Comparison of ENCODE assay signal across 20 cellular contexts in genomic region chr14:36507847-36508417, GRCh38. TPM values are rescaled to one million over a fixed set of nuclear protein-coding genes. Genes with fewer than 3 reads are reported as not detected.
DNase-seq lines count a peak whose midpoint lies in the region; ATAC-seq and TF ChIP-seq lines count a peak whose summit lies in the region.
"Had no signal": no experiment of that assay in that cellular context is flagged by ENCODE, and none has a peak within 500 bp of the region (broad histone marks: within the 10 kb centered on the region; RNA-seq: fewer than 3 reads in every experiment).

No MANE protein-coding gene starts in this region.

- POLR2A ChIA-PET in WTC11 (lab: Charles Lee), result no interaction called here

- no peaks in the 10 kb centered on the region for H3K79me2 ChIP-seq in osteoblast (ENCODE audit: insufficient read depth, low read length)
- no peaks in the 10 kb centered on the region for H3K79me2 ChIP-seq in MM.1S (ENCODE audit: low read length)

- H3K36me3 Mint-ChIP-seq in WTC11, result no peaks in the 10 kb centered on the region; the same call in 1 of the 2 replicates

- H3K4me3 Mint-ChIP-seq in WTC11, result peak overlapping the region; percentile 39
- H3K4me3 Mint-ChIP-seq: nephron had no signal

- H3K4me1 Mint-ChIP-seq in WTC11, result peaks cover 69% of the 10 kb centered on the region

- no peaks in the 10 kb centered on the region for H3K9me3 Mint-ChIP-seq in WTC11

- DNase-seq in NCI-H2107 (lab: John Stamatoyannopoulos, UW) (peak; percentile 66), NCI-H2107 treated with DMSO at 0.1 percent for 48 hours (lab: John Stamatoyannopoulos, UW; ENCODE audit: unreplicated experiment) (no peak), NCI-H1105 (lab: John Stamatoyannopoulos, UW) (peak; percentile 80), WTC11 (ENCODE audit: low spot score) (no peak), osteoblast (ENCODE audit: insufficient read length, low spot score, missing footprints) (peak; percentile 41), SKM-1 treated with dmso at 0.1 percent for 144 hours (lab: John Stamatoyannopoulos, UW; ENCODE audit: unreplicated experiment) (no peak), MM.1S (no peak)
- DNase-seq: activated naive CD4-positive, alpha-beta T cell treated with Interleukin-2 at 50 U/mL for 16 hours; heart right ventricle; mesenchymal stem cell; NCI-H187 treated with DMSO at 0.1 percent for 48 hours; spleen; stimulated activated CD8-positive, alpha-beta memory T cell treated with anti-CD3 and anti-CD28 coated beads, Interleukin-4, amount 100 ng/mL, for 48 hours had no signal

- H3K4me1 ChIP-seq in osteoblast (ENCODE audit: insufficient read depth, low read length) (no peaks in the 10 kb centered on the region), MM.1S (ENCODE audit: low read length) (no peaks in the 10 kb centered on the region)
- H3K4me1 ChIP-seq: ascending aorta; BLaER1 treated with 17β-estradiol and CSF1 and Interleukin-3, amounts not matched to agents 10 nM and 100 nM; prostate gland had no signal

- H3K9me2 ChIP-seq in MM.1S (replicated peaks; ENCODE audit: insufficient read depth, low read length), result no peaks in the 10 kb centered on the region

- H3K27me3 ChIP-seq in osteoblast (ENCODE audit: insufficient read depth, low read length) (peaks cover 92% of the 10 kb centered on the region), MM.1S (replicated peaks; ENCODE audit: insufficient read depth, low read length) (no peaks in the 10 kb centered on the region)

- H3K9ac ChIP-seq in MM.1S (ENCODE audit: low read length), result no peak overlapping the region
- H3K9ac ChIP-seq: BLaER1 treated with 17β-estradiol and CSF1 and Interleukin-3, amounts not matched to agents 10 nM and 100 nM had no signal

- H3K4me3 ChIP-seq in osteoblast (ENCODE audit: insufficient read depth, low read length) (no peak overlapping the region), MM.1S (ENCODE audit: low read length) (no peak overlapping the region)
- H3K4me3 ChIP-seq: ascending aorta; BLaER1 treated with 17β-estradiol and CSF1 and Interleukin-3, amounts not matched to agents 10 nM and 100 nM; heart right ventricle; prostate gland; spleen had no signal

- ATAC-seq in WTC11 (no peak), GM21619 (IDR thresholded peaks at IDR 0.05; ENCODE audit: unreplicated experiment) (no peak)
- ATAC-seq: heart right ventricle had no signal

- H2AFZ ChIP-seq in osteoblast (ENCODE audit: low read length) (no peak overlapping the region), MM.1S (ENCODE audit: low read length) (no peak overlapping the region)

- H3K9me3 ChIP-seq in osteoblast (ENCODE audit: low read depth, low read length) (no peaks in the 10 kb centered on the region), MM.1S (replicated peaks; ENCODE audit: insufficient read depth, low read length) (no peaks in the 10 kb centered on the region)
- H3K9me3 ChIP-seq: ascending aorta, heart right ventricle, prostate gland, spleen had no signal

- H4K20me1 ChIP-seq in osteoblast (ENCODE audit: insufficient read depth, low read length), result no peaks in the 10 kb centered on the region
- no peaks in the 10 kb centered on the region for H4K20me1 ChIP-seq in MM.1S (ENCODE audit: insufficient read depth, low read length)
- H4K20me1 ChIP-seq: BLaER1 treated with 17β-estradiol and CSF1 and Interleukin-3, amounts not matched to agents 10 nM and 100 nM had no signal

- no peak overlapping the region for H3K27ac ChIP-seq in osteoblast (ENCODE audit: low read depth, low read length)
- H3K27ac ChIP-seq in MM.1S (ENCODE audit: low read length), result no peak overlapping the region
- H3K27ac ChIP-seq: ascending aorta; BLaER1 treated with 17β-estradiol and CSF1 and Interleukin-3, amounts not matched to agents 10 nM and 100 nM; heart right ventricle; prostate gland; spleen had no signal

- H3K4me2 ChIP-seq in osteoblast (ENCODE audit: insufficient read depth, low read length) (no peak overlapping the region), MM.1S (ENCODE audit: low read depth, low read length) (no peak overlapping the region)
- H3K4me2 ChIP-seq: BLaER1 treated with 17β-estradiol and CSF1 and Interleukin-3, amounts not matched to agents 10 nM and 100 nM had no signal

- H3K27me3 Mint-ChIP-seq in WTC11 (ENCODE audit: low read depth), result peaks cover 98% of the 10 kb centered on the region

- no peak overlapping the region for H3K27ac Mint-ChIP-seq in WTC11
- H3K27ac Mint-ChIP-seq: nephron had no signal

- no peaks in the 10 kb centered on the region for H3F3A ChIP-seq in MM.1S (ENCODE audit: insufficient read depth, low read length)

- CTCF ChIA-PET in WTC11 (lab: Charles Lee), result interaction anchor here (0.8 to 4.0 kb wide), 8 partner anchors 13 to 437 kb away, joined by 3 to 57 read pairs (median 6); partner anchors contain the start of genes NKX2-1 and PAX9

- H3K36me3 ChIP-seq in osteoblast (ENCODE audit: insufficient read depth, low read length), result no peaks in the 10 kb centered on the region
- no peaks in the 10 kb centered on the region for H3K36me3 ChIP-seq in MM.1S (replicated peaks; ENCODE audit: insufficient read depth, low read length)
- H3K36me3 ChIP-seq: ascending aorta; BLaER1 treated with 17β-estradiol and CSF1 and Interleukin-3, amounts not matched to agents 10 nM and 100 nM; heart right ventricle; prostate gland; spleen had no signal

- TF ChIP-seq CTCF in WTC11 (IDR thresholded peaks at IDR 0.05) (no peak), osteoblast (IDR thresholded peaks at IDR 0.05; ENCODE audit: extremely low read depth, low read depth, low read length) (no peak), MM.1S (IDR thresholded peaks at IDR 0.05; ENCODE audit: low read length) (no peak)

TF ChIP-seq in WTC11, 78 proteins besides CTCF, POLR2A, EP300 and RAD21 (continues in another document):
- no peak for TF ChIP-seq NFYB (CRISPR knock-in tag; conservative IDR thresholded peaks at IDR 0.05; ENCODE audit: low read depth)
- TF ChIP-seq RELA (CRISPR knock-in tag; IDR thresholded peaks at IDR 0.05; ENCODE audit: borderline replicate concordance), result no peak
- no peak for TF ChIP-seq ZNF671 (CRISPR knock-in tag; IDR thresholded peaks at IDR 0.05)
- TF ChIP-seq NR1H2 (CRISPR knock-in tag; IDR thresholded peaks at IDR 0.05), result no peak
- TF ChIP-seq TCF7 (CRISPR knock-in tag; IDR thresholded peaks at IDR 0.05; ENCODE audit: low read depth), result no peak
- TF ChIP-seq AFF4 (CRISPR knock-in tag; IDR thresholded peaks at IDR 0.05; ENCODE audit: borderline replicate concordance), result no peak
- TF ChIP-seq PREB (CRISPR knock-in tag; IDR thresholded peaks at IDR 0.05; ENCODE audit: borderline replicate concordance), result no peak
- no peak for TF ChIP-seq JUN (CRISPR knock-in tag; IDR thresholded peaks at IDR 0.05)
- no peak for TF ChIP-seq HMGA2 (CRISPR knock-in tag; IDR thresholded peaks at IDR 0.05)
- no peak for TF ChIP-seq EMX1 (CRISPR knock-in tag; IDR thresholded peaks at IDR 0.05)
- TF ChIP-seq OVOL2 (CRISPR knock-in tag; IDR thresholded peaks at IDR 0.05; ENCODE audit: borderline replicate concordance), result no peak
- no peak for TF ChIP-seq MAX (CRISPR knock-in tag; IDR thresholded peaks at IDR 0.05)
- TF ChIP-seq PRRX2 (CRISPR knock-in tag; IDR thresholded peaks at IDR 0.05), result no peak
- TF ChIP-seq CBFB (CRISPR knock-in tag; IDR thresholded peaks at IDR 0.05; ENCODE audit: low read depth), result no peak
- TF ChIP-seq KAT7 (CRISPR knock-in tag; IDR thresholded peaks at IDR 0.05; ENCODE audit: borderline replicate concordance), result no peak
- no peak for TF ChIP-seq FOXP1 (CRISPR knock-in tag; IDR thresholded peaks at IDR 0.05; ENCODE audit: borderline replicate concordance)

RNA-seq across cellular contexts. Expression of gene NKX2-1, which starts 12.1 kb away (rescaled TPM):
- total RNA-seq in WTC11 (2021) (0.16 to 0.18 TPM in 2 of 3 replicates, not detected in the other), osteoblast (not detected in 2 replicates)
- total RNA-seq: A172, ascending aorta, heart right ventricle, kidney, prostate gland, spleen had no signal

Comparison
In these comparisons a context has a peak if more than half of its experiments do, and no peak if none do; other contexts are left out.
1. DNase-seq: peak in NCI-H2107 (single experiment), NCI-H1105 (single experiment) and osteoblast (single experiment); none in NCI-H2107 treated with DMSO at 0.1 percent for 48 hours (single experiment), WTC11 (single experiment), SKM-1 treated with dmso at 0.1 percent for 144 hours (single experiment) and MM.1S (single experiment).